ENCODE assay signal across 8 cellular contexts in genomic region chr15:59687831-59688230, GRCh38. TPM values are rescaled to one million over a fixed set of nuclear protein-coding genes. Genes with fewer than 3 reads are reported as not detected.
DNase-seq lines count a peak whose midpoint lies in the region; ATAC-seq lines count a peak whose summit lies in the region.

No MANE protein-coding gene starts in this region.

- intact Hi-C loops in sciatic nerve (cut with DNase I), result no loop called here

- peaks cover 60% of the 10 kb centered on the region for H3K4me1 Mint-ChIP-seq in activated naive CD4-positive, alpha-beta T cell treated with anti-CD3 and anti-CD28 coated beads, Interleukin-2, amount 10 ng/mL, durations not matched to agents 7 days and 5 days
- peaks cover 19 to 43% of the 10 kb centered on the region in 2 donors for H3K4me1 Mint-ChIP-seq in stimulated activated naive B cell treated with anti-CD40 and anti-IgM and Interleukin-4, amounts not matched to agents 10 μg/mL and 1 μg/mL and 100 μg/mL, for 72 hours

- H3K36me3 Mint-ChIP-seq in activated naive CD4-positive, alpha-beta T cell treated with anti-CD3 and anti-CD28 coated beads, Interleukin-2, amount 10 ng/mL, durations not matched to agents 7 days and 5 days, result peaks cover 30% of the 10 kb centered on the region
- H3K36me3 Mint-ChIP-seq in stimulated activated naive B cell treated with anti-CD40 and anti-IgM and Interleukin-4, amounts not matched to agents 10 μg/mL and 1 μg/mL and 100 μg/mL, for 72 hours, result peaks cover 12 to 14% of the 10 kb centered on the region in 2 donors

- no peaks in the 10 kb centered on the region for H3K27me3 Mint-ChIP-seq in activated naive CD4-positive, alpha-beta T cell treated with anti-CD3 and anti-CD28 coated beads, Interleukin-2, amount 10 ng/mL, durations not matched to agents 7 days and 5 days
- H3K27me3 Mint-ChIP-seq in stimulated activated naive B cell treated with anti-CD40 and anti-IgM and Interleukin-4, amounts not matched to agents 10 μg/mL and 1 μg/mL and 100 μg/mL, for 72 hours, result no peaks in the 10 kb centered on the region

- DNase-seq in NK-92 treated with Interleukin-12 subunit alpha and Interleukin-12 subunit beta, amount 100 ng/mL, for 24 hours (lab: John Stamatoyannopoulos, UW), result peak; percentile 18
- DNase-seq in NK-92 (lab: John Stamatoyannopoulos, UW; ENCODE audit: unreplicated experiment) (no peak), Kasumi-1 (lab: John Stamatoyannopoulos, UW) (peak; percentile 68 to 70), sciatic nerve (ENCODE audit: low spot score) (no peak)
- DNase-seq in activated naive CD4-positive, alpha-beta T cell treated with anti-CD3 and anti-CD28 coated beads, Interleukin-2, amount 10 ng/mL, durations not matched to agents 7 days and 5 days, result peak; percentile 56
- no peak for DNase-seq in stimulated activated naive B cell treated with anti-CD40 and anti-IgM and Interleukin-4, amounts not matched to agents 10 μg/mL and 1 μg/mL and 100 μg/mL, for 72 hours

- no peaks in the 10 kb centered on the region for H3K9me3 Mint-ChIP-seq in activated naive CD4-positive, alpha-beta T cell treated with anti-CD3 and anti-CD28 coated beads, Interleukin-2, amount 10 ng/mL, durations not matched to agents 7 days and 5 days
- H3K9me3 Mint-ChIP-seq in stimulated activated naive B cell treated with anti-CD40 and anti-IgM and Interleukin-4, amounts not matched to agents 10 μg/mL and 1 μg/mL and 100 μg/mL, for 72 hours, result no peaks in the 10 kb centered on the region

- ATAC-seq in stimulated activated naive B cell treated with anti-CD40 and anti-IgM and Interleukin-4, amounts not matched to agents 10 μg/mL and 1 μg/mL and 100 μg/mL, for 72 hours (replicated peaks), result peak; percentile 38 to 40
- ATAC-seq in HG03135 (IDR thresholded peaks at IDR 0.05; ENCODE audit: unreplicated experiment) (no peak), sciatic nerve (no peak)

- CTCF ChIA-PET in activated naive CD4-positive, alpha-beta T cell treated with anti-CD3 and anti-CD28 coated beads, Interleukin-2, amount 10 ng/mL, durations not matched to agents 7 days and 5 days (lab: Charles Lee), result interaction anchor here (1.1 kb wide), 1 partner anchor 155 kb away, joined by 3 read pairs; no protein-coding TSS in a partner anchor

- peak overlapping the region; percentile 85 for H3K4me3 Mint-ChIP-seq in activated naive CD4-positive, alpha-beta T cell treated with anti-CD3 and anti-CD28 coated beads, Interleukin-2, amount 10 ng/mL, durations not matched to agents 7 days and 5 days
- H3K4me3 Mint-ChIP-seq in stimulated activated naive B cell treated with anti-CD40 and anti-IgM and Interleukin-4, amounts not matched to agents 10 μg/mL and 1 μg/mL and 100 μg/mL, for 72 hours, result peak overlapping the region; percentile 83 to 88

- peak overlapping the region; percentile 94 for H3K4me3 ChIP-seq in iPS-11a (ENCODE audit: low read depth, low read length)

- peak overlapping the region; percentile 99 for H3K27ac Mint-ChIP-seq in activated naive CD4-positive, alpha-beta T cell treated with anti-CD3 and anti-CD28 coated beads, Interleukin-2, amount 10 ng/mL, durations not matched to agents 7 days and 5 days
- peak overlapping the region; percentile 92 for H3K27ac Mint-ChIP-seq in stimulated activated naive B cell treated with anti-CD40 and anti-IgM and Interleukin-4, amounts not matched to agents 10 μg/mL and 1 μg/mL and 100 μg/mL, for 72 hours

RNA-seq across cellular contexts. Expression of gene BNIP2, which starts 1.3 kb away (rescaled TPM):
- 101 TPM for total RNA-seq in sciatic nerve

RNA-seq across cellular contexts. Expression of gene GTF2A2, which starts 30.5 kb away (rescaled TPM):
- total RNA-seq in sciatic nerve, result 73.2 TPM

Comparison
In these comparisons a context has a peak if more than half of its experiments do, and no peak if none do; other contexts are left out.
1. DNase-seq: peak in NK-92 treated with Interleukin-12 subunit alpha and Interleukin-12 subunit beta, amount 100 ng/mL, for 24 hours (single experiment), Kasumi-1 (2 of 2) and activated naive CD4-positive, alpha-beta T cell treated with anti-CD3 and anti-CD28 coated beads, Interleukin-2, amount 10 ng/mL, durations not matched to agents 7 days and 5 days (single experiment); none in NK-92 (single experiment), stimulated activated naive B cell treated with anti-CD40 and anti-IgM and Interleukin-4, amounts not matched to agents 10 μg/mL and 1 μg/mL and 100 μg/mL, for 72 hours (single experiment) and sciatic nerve (single experiment).
2. ATAC-seq: peak in stimulated activated naive B cell treated with anti-CD40 and anti-IgM and Interleukin-4, amounts not matched to agents 10 μg/mL and 1 μg/mL and 100 μg/mL, for 72 hours (2 of 2); none in HG03135 (single experiment) and sciatic nerve (single experiment).